Comparison of ENCODE assay signal across 18 cellular contexts in genomic region chr7:82343-83155, GRCh38.
A peak's percentile ranks its signal among the peaks of the same experiment; 100 is the strongest.
DNase-seq lines count a peak whose midpoint lies in the region; ATAC-seq, FAIRE-seq and TF ChIP-seq lines count a peak whose summit lies in the region.
"Had no signal": no experiment of that assay in that cellular context is flagged by ENCODE, and none has a peak within 500 bp of the region (broad histone marks: within the 10 kb centered on the region; RNA-seq: fewer than 3 reads in every experiment).

No MANE protein-coding gene starts in this region.

- H2AFZ ChIP-seq in H9 (ENCODE audit: low read length): no peak overlapping the region
- H2AFZ ChIP-seq in astrocyte (ENCODE audit: low read depth, low read length): no peak overlapping the region

- no peaks in the 10 kb centered on the region; the same call in 1 of the 2 replicates for H3K79me2 ChIP-seq in H9 (ENCODE audit: insufficient read depth, low read length)
- H3K79me2 ChIP-seq in astrocyte (ENCODE audit: insufficient read depth, low read length): no peaks in the 10 kb centered on the region

- TF ChIP-seq POLR2A in sigmoid colon (IDR thresholded peaks at IDR 0.05) (no peak), GM18505 (IDR thresholded peaks at IDR 0.05; ENCODE audit: borderline replicate concordance, extremely low read depth, insufficient read depth, insufficient read length) (no peak)

- peak; percentile 73 for DNase-seq in H9
- no peak for DNase-seq in astrocyte (ENCODE audit: low read depth)
- peak; percentile 48 for DNase-seq in left kidney (ENCODE audit: low read depth, low spot score)
- peak; percentile 55 for DNase-seq in sigmoid colon
- no peak for DNase-seq in A673 (ENCODE audit: low spot score)
- no peak for DNase-seq in KBM-7
- DNase-seq: activated naive CD8-positive, alpha-beta T cell treated with anti-CD3 and anti-CD28 coated beads, Interleukin-2, amount 50 U/mL, for 24 hours; Caco-2; mesenchymal stem cell; NCI-H2029 treated with DMSO at 0.1 percent for 48 hours; NCI-H510A treated with DMSO at 0.1 percent for 48 hours; SJCRH30 had no signal

- no peak for ATAC-seq in GM18505 (IDR thresholded peaks at IDR 0.05; ENCODE audit: unreplicated experiment)
- ATAC-seq: activated naive CD8-positive, alpha-beta T cell treated with anti-CD3 and anti-CD28 coated beads, Interleukin-2, amount 50 U/mL, for 24 hours; right lobe of liver had no signal

- no peak overlapping the region for H4K5ac ChIP-seq in H9 (ENCODE audit: insufficient read length, low read depth, low read length)

- H3K9me3 ChIP-seq in H9 (ENCODE audit: control insufficient read depth, low read depth, low read length) (no peaks in the 10 kb centered on the region), astrocyte (ENCODE audit: insufficient read depth, low read depth, low read length) (no peaks in the 10 kb centered on the region), sigmoid colon (no peaks in the 10 kb centered on the region), A673 (ENCODE audit: low read depth, low read length, poor library complexity, severe bottlenecking) (no peaks in the 10 kb centered on the region)
- H3K9me3 ChIP-seq: Caco-2, right lobe of liver, SJCRH30 had no signal

- H3K56ac ChIP-seq in H9 (ENCODE audit: insufficient read length, low read depth, low read length): no peak overlapping the region

- H3K4me2 ChIP-seq in H9 (ENCODE audit: insufficient read depth, insufficient read length, low read length) (no peak overlapping the region), astrocyte (ENCODE audit: low read length) (no peak overlapping the region)

- H3K14ac ChIP-seq in H9 (ENCODE audit: insufficient read depth, low read length): peak overlapping the region; percentile 67; the same call in 1 of the 2 replicates

- H3K36me3 ChIP-seq in astrocyte (ENCODE audit: insufficient read depth, low read length) (no peaks in the 10 kb centered on the region), sigmoid colon (no peaks in the 10 kb centered on the region), A673 (ENCODE audit: insufficient read depth, low read length, poor library complexity, severe bottlenecking) (no peaks in the 10 kb centered on the region)
- H3K36me3 ChIP-seq: cardiac muscle cell, right lobe of liver, SJCRH30 had no signal

- H4K20me1 ChIP-seq in H9 (ENCODE audit: control insufficient read depth, insufficient read depth, insufficient read length) (no peaks in the 10 kb centered on the region), astrocyte (ENCODE audit: insufficient read depth, low read length) (no peaks in the 10 kb centered on the region)

- no peak overlapping the region for H2BK120ac ChIP-seq in H9 (ENCODE audit: low read depth, low read length, poor library complexity, severe bottlenecking)

- H2AK5ac ChIP-seq in H9 (ENCODE audit: insufficient read length, low read length): no peak overlapping the region

- H3K4me3 ChIP-seq in astrocyte (ENCODE audit: insufficient read depth, low read depth, low read length) (no peak overlapping the region), sigmoid colon (no peak overlapping the region), A673 (ENCODE audit: low read depth, low read length, poor library complexity, severe bottlenecking) (no peak overlapping the region)
- H3K4me3 ChIP-seq: cardiac muscle cell, right lobe of liver, SJCRH30 had no signal

- H3K4me3 Mint-ChIP-seq in H9: peak overlapping the region in 1 of 2 experiments; percentile 44; a peak in 2 of 5 replicates
- no peak overlapping the region for H3K4me3 Mint-ChIP-seq in astrocyte (ENCODE audit: unreplicated experiment)
- H3K4me3 Mint-ChIP-seq: activated naive CD8-positive, alpha-beta T cell treated with anti-CD3 and anti-CD28 coated beads, Interleukin-2, amount 50 U/mL, for 24 hours; IgD-negative memory B cell; neural crest cell had no signal

- H2BK12ac ChIP-seq in H9 (ENCODE audit: insufficient read length, low read depth, low read length): no peak overlapping the region

- H3K4me1 ChIP-seq in H9 (ENCODE audit: insufficient read depth, low read length) (peaks cover 3% of the 10 kb centered on the region; the same call in 1 of the 2 replicates), astrocyte (ENCODE audit: insufficient read depth, low read length) (peaks cover 20% of the 10 kb centered on the region), sigmoid colon (peaks cover 0 to 30% (median 21%) of the 10 kb centered on the region in 4 donors), A673 (ENCODE audit: insufficient read depth, low read length, poor library complexity, severe bottlenecking) (no peaks in the 10 kb centered on the region)
- H3K4me1 ChIP-seq: Caco-2, right lobe of liver had no signal

- H4K91ac ChIP-seq in H9 (ENCODE audit: insufficient read length, low read depth, low read length): no peak overlapping the region

- H3K27me3 ChIP-seq in H9 (ENCODE audit: insufficient read depth, low read length): no peaks in the 10 kb centered on the region
- H3K27me3 ChIP-seq in astrocyte (ENCODE audit: insufficient read depth, low read length): peaks cover 6% of the 10 kb centered on the region
- H3K27me3 ChIP-seq in sigmoid colon: no peaks in the 10 kb centered on the region
- no peaks in the 10 kb centered on the region for H3K27me3 ChIP-seq in A673 (replicated peaks; ENCODE audit: insufficient read depth, low read depth, low read length, poor library complexity)
- H3K27me3 ChIP-seq: cardiac muscle cell, right lobe of liver, SJCRH30 had no signal

- H3K27ac ChIP-seq in H9 (ENCODE audit: insufficient read length, low read depth, low read length) (no peak overlapping the region), astrocyte (ENCODE audit: low read depth, low read length) (no peak overlapping the region), sigmoid colon (no peak overlapping the region), A673 (ENCODE audit: low read depth, low read length, poor library complexity, severe bottlenecking) (no peak overlapping the region)
- H3K27ac ChIP-seq: cardiac muscle cell, right lobe of liver, SJCRH30 had no signal

- no peaks in the 10 kb centered on the region for H3K79me1 ChIP-seq in H9 (ENCODE audit: insufficient read depth, low read depth, low read length, poor library complexity, severe bottlenecking)

- H3K27me3 Mint-ChIP-seq in H9 (ENCODE audit: low read depth) (peaks cover 5% of the 10 kb centered on the region), astrocyte (ENCODE audit: low read depth, unreplicated experiment) (peaks cover 69% of the 10 kb centered on the region)

- no peak overlapping the region for H3K4ac ChIP-seq in H9 (ENCODE audit: low read depth, low read length)

- H3K18ac ChIP-seq in H9 (ENCODE audit: insufficient read length, low read depth, low read length): peak overlapping the region; percentile 12

- H3K36me3 Mint-ChIP-seq in H9 (ENCODE audit: insufficient read depth in 1 of 3, low read depth in 3 of 3): peaks cover 0 to 1% (median 0%) of the 10 kb centered on the region in 3 experiments; a peak in 1 of 7 replicates
- H3K36me3 Mint-ChIP-seq in astrocyte (ENCODE audit: low read depth, unreplicated experiment): no peaks in the 10 kb centered on the region
- H3K36me3 Mint-ChIP-seq: IgD-negative memory B cell had no signal

- in situ Hi-C loops in KBM-7 (cut with MboI; ENCODE audit: low pct_unique_long_range_greater_than_20kb, low sequenced_read_pairs): no loop called here

- BruUV-seq in A673 (replicated peaks; lab: Mats Ljungman, UMichigan): no TSS peak

- no peak overlapping the region for H4K8ac ChIP-seq in H9 (replicated peaks; ENCODE audit: insufficient read length, low read depth, low read length)

- H2BK20ac ChIP-seq in H9 (ENCODE audit: low read depth, low read length, poor library complexity, severe bottlenecking): no peak overlapping the region

- H2BK5ac ChIP-seq in H9 (ENCODE audit: insufficient read length, low read length): no peak overlapping the region

- no peak for TF ChIP-seq EP300 in sigmoid colon (IDR thresholded peaks at IDR 0.05)

- H3K4me1 Mint-ChIP-seq in H9 (peaks cover 28 to 33% of the 10 kb centered on the region in 2 experiments), astrocyte (ENCODE audit: low read depth, unreplicated experiment) (no peaks in the 10 kb centered on the region)
- H3K4me1 Mint-ChIP-seq: activated naive CD8-positive, alpha-beta T cell treated with anti-CD3 and anti-CD28 coated beads, Interleukin-2, amount 50 U/mL, for 24 hours had no signal

- CTCF ChIA-PET in A673 (lab: Charles Lee): no interaction called here

- POLR2A ChIA-PET in A673 (lab: Charles Lee; ENCODE audit: low non-redundant PET): no interaction called here

- peak overlapping the region in 1 of 3 experiments; percentile 71; a peak in 3 of 7 replicates for H3K27ac Mint-ChIP-seq in H9
- H3K27ac Mint-ChIP-seq in astrocyte (ENCODE audit: unreplicated experiment): peak overlapping the region; percentile 7
- H3K27ac Mint-ChIP-seq: activated naive CD8-positive, alpha-beta T cell treated with anti-CD3 and anti-CD28 coated beads, Interleukin-2, amount 50 U/mL, for 24 hours; IgD-negative memory B cell had no signal

- H3T11ph ChIP-seq in H9 (ENCODE audit: low read length): no peak overlapping the region

- intact Hi-C loops in sigmoid colon (cut with DNase I): no loop called here
- intact Hi-C loops in A673 (cut with micrococcal nuclease; ENCODE audit: unreplicated experiment): no loop called here

- H3K23me2 ChIP-seq in H9 (ENCODE audit: insufficient read length, low read depth, low read length, poor library complexity, severe bottlenecking): no peaks in the 10 kb centered on the region

- H3K9ac ChIP-seq in H9 (ENCODE audit: extremely low read depth, insufficient read length, low read length): no peak overlapping the region
- no peak overlapping the region for H3K9ac ChIP-seq in astrocyte (ENCODE audit: low read length)

- H3K9me3 Mint-ChIP-seq in H9: no peaks in the 10 kb centered on the region
- no peaks in the 10 kb centered on the region for H3K9me3 Mint-ChIP-seq in astrocyte (ENCODE audit: unreplicated experiment)
- H3K9me3 Mint-ChIP-seq: activated naive CD8-positive, alpha-beta T cell treated with anti-CD3 and anti-CD28 coated beads, Interleukin-2, amount 50 U/mL, for 24 hours; IgD-negative memory B cell; neural crest cell had no signal

- H3K23ac ChIP-seq in H9 (ENCODE audit: insufficient read length, low read depth, low read length): no peak overlapping the region

- peak; percentile 30; the same call in 1 of the 3 replicates for TF ChIP-seq CTCF in H9 (conservative IDR thresholded peaks at IDR 0.05)
- no peak for TF ChIP-seq CTCF in astrocyte (IDR thresholded peaks at IDR 0.05; ENCODE audit: insufficient read depth, low read depth, low read length)
- no peak for TF ChIP-seq CTCF in sigmoid colon (IDR thresholded peaks at IDR 0.05)
- no peak for TF ChIP-seq CTCF in A673 (conservative IDR thresholded peaks at IDR 0.05; ENCODE audit: low read depth, low read length)

- H2BK15ac ChIP-seq in H9 (ENCODE audit: low read depth, low read length): no peak overlapping the region

- WGBS in H9 (ENCODE audit: extremely low coverage, insufficient read length, low lambda C conversion rate): no CpG with 5 or more reads among the region's 35 CpGs
- WGBS in sigmoid colon, 2 donors: 58 to 75% methylated on average over 35 of the region's 35 CpGs

- FAIRE-seq in astrocyte (lab: Jason Lieb, UNC): no peak
- FAIRE-seq: H54 had no signal

Comparison
In these comparisons a context has a peak if more than half of its experiments do, and no peak if none do; other contexts are left out.
1. DNase-seq: peak in H9 (single experiment), left kidney (single experiment) and sigmoid colon (single experiment); none in astrocyte (single experiment), A673 (single experiment) and KBM-7 (single experiment).